In genomic region chr1:234608026-234608719, GRCh38 we compare ENCODE assay signal across 1 cellular context.
TF ChIP-seq lines count a peak whose summit lies in the region.

No MANE protein-coding gene starts in this region.

TF ChIP-seq in IMR-90, 13 proteins besides CTCF, POLR2A, EP300 and RAD21 (continued from another document):
- TF ChIP-seq FOS (IDR thresholded peaks at IDR 0.05; ENCODE audit: low read depth, low read length): peak; percentile 75; the same call in 1 of the 2 replicates
- TF ChIP-seq NFE2L2 (IDR thresholded peaks at IDR 0.05; ENCODE audit: low read depth, low read length): peak; percentile 17; the same call in 1 of the 2 replicates
- TF ChIP-seq MAFK (IDR thresholded peaks at IDR 0.05; ENCODE audit: low read depth, low read length): peak; percentile 95
